Comparison of ENCODE assay signal across 25 cellular contexts in the genomic region with DNA sequence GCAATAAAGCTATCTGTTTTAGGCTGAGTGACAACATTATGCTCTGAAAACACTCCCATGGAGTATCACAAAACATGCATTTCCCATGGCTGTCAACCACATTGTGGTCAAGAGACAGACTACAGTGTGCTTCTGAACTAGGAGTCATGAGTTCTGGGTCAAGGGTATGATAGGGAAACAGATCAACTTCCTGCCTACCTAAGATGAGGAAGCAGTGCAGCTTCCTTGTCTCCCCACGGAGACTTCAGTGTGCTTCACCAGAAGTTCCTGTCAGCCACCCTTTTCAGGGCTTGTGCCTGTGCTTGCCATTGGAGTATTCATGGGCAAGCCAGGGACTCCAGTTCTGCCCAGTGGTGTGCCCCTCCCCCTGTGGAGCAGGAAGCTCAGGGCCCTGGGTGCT. TPM values are rescaled to one million over a fixed set of nuclear protein-coding genes. Genes with fewer than 3 reads are reported as not detected.
DNase-seq lines count a peak whose midpoint lies in the region; ATAC-seq, FAIRE-seq and TF ChIP-seq lines count a peak whose summit lies in the region.
"Had no signal": no experiment of that assay in that cellular context is flagged by ENCODE, and none has a peak within 500 bp of the region (broad histone marks: within the 10 kb centered on the region; RNA-seq: fewer than 3 reads in every experiment).

No MANE protein-coding gene starts in this region.

- CTCF ChIA-PET in Caco-2 (lab: Charles Lee) = no interaction called here

- in situ Hi-C loops in brain microvascular endothelial cell (cut with HindIII; ENCODE audit: low pct_ligation_motif_present, low sequenced_read_pairs) = no loop called here

- H3K27me3 ChIP-seq in BLaER1 = no peaks in the 10 kb centered on the region
- H3K27me3 ChIP-seq in Caco-2 (replicated peaks; ENCODE audit: control insufficient read depth, insufficient read depth, low read length) = no peaks in the 10 kb centered on the region
- no peaks in the 10 kb centered on the region for H3K27me3 ChIP-seq in brain microvascular endothelial cell (replicated peaks)
- H3K27me3 ChIP-seq: BE2C had no signal

- H3K36me3 ChIP-seq in BLaER1 (no peaks in the 10 kb centered on the region), Caco-2 (ENCODE audit: control insufficient read depth, insufficient read depth, low read length) (no peaks in the 10 kb centered on the region), brain microvascular endothelial cell (replicated peaks) (no peaks in the 10 kb centered on the region)
- H3K36me3 ChIP-seq: BE2C had no signal

- no peak overlapping the region for H3K27ac Mint-ChIP-seq in Caco-2 (ENCODE audit: unreplicated experiment)
- H3K27ac Mint-ChIP-seq: CD4-positive, CD25-positive, alpha-beta regulatory T cell; CD8-positive, alpha-beta T cell; GM23338; H9 had no signal

- peaks cover 9% of the 10 kb centered on the region for H3K9me3 Mint-ChIP-seq in Caco-2 (ENCODE audit: unreplicated experiment)

- peak; percentile 8 for DNase-seq in CMK (ENCODE audit: low read depth)
- peak; percentile 25 for DNase-seq in MV-4-11 (lab: John Stamatoyannopoulos, UW)
- no peak for DNase-seq in Caco-2
- DNase-seq in GM19239 (ENCODE audit: insufficient read length, low spot score) = no peak
- DNase-seq in NCI-H69 (lab: John Stamatoyannopoulos, UW) = no peak
- DNase-seq in brain microvascular endothelial cell = no peak
- DNase-seq: 8988T; ACHN; AML-193; BE2C; C1 segment of cervical spinal cord; Calu3; CD4-positive, CD25-positive, alpha-beta regulatory T cell; CD8-positive, alpha-beta T cell; DMS79; EL; GF-D8; H9 had no signal

- peak; percentile 79 for ATAC-seq in esophagus mucosa
- ATAC-seq: A549; CD8-positive, alpha-beta T cell; GM23338; HCT116 had no signal

- H3K27me3 Mint-ChIP-seq in Caco-2 (ENCODE audit: insufficient read depth, unreplicated experiment) = peaks cover 8% of the 10 kb centered on the region

- no peak overlapping the region for H3K4me3 Mint-ChIP-seq in Caco-2 (ENCODE audit: unreplicated experiment)
- H3K4me3 Mint-ChIP-seq: CD4-positive, CD25-positive, alpha-beta regulatory T cell; CD8-positive, alpha-beta T cell; GM23338; H9 had no signal

- POLR2A ChIA-PET in Caco-2 (lab: Charles Lee) = no interaction called here

- no peaks in the 10 kb centered on the region for H4K20me1 ChIP-seq in BLaER1

- no peak overlapping the region for H3K27ac ChIP-seq in BLaER1
- H3K27ac ChIP-seq in brain microvascular endothelial cell = no peak overlapping the region
- H3K27ac ChIP-seq: A549 had no signal

- no peak overlapping the region for H3K9ac ChIP-seq in BLaER1

- no TSS peak for BruUV-seq in Caco-2 (replicated peaks; lab: Mats Ljungman, UMichigan)

- intact Hi-C loops in Caco-2 (cut with micrococcal nuclease; ENCODE audit: unreplicated experiment) = no loop called here

- no peaks in the 10 kb centered on the region for H3K36me3 Mint-ChIP-seq in Caco-2 (ENCODE audit: insufficient read depth, unreplicated experiment)
- H3K36me3 Mint-ChIP-seq: CD4-positive, CD25-positive, alpha-beta regulatory T cell; CD8-positive, alpha-beta T cell had no signal

- H3K9me3 ChIP-seq in BLaER1 (no peaks in the 10 kb centered on the region), Caco-2 (no peaks in the 10 kb centered on the region)
- H3K9me3 ChIP-seq: A549, BE2C had no signal

- FAIRE-seq in GM19239 (lab: Jason Lieb, UNC) = no peak
- FAIRE-seq: A549, GM12892 had no signal

- H3K4me1 ChIP-seq in BLaER1 = peaks cover 5% of the 10 kb centered on the region; the same call in 1 of the 2 replicates
- no peaks in the 10 kb centered on the region for H3K4me1 ChIP-seq in Caco-2
- H3K4me1 ChIP-seq: A549, BE2C had no signal

- H3K4me3 ChIP-seq in BLaER1 (no peak overlapping the region), Caco-2 (ENCODE audit: low read depth, low read length) (no peak overlapping the region), brain microvascular endothelial cell (ENCODE audit: low read depth, low read length) (no peak overlapping the region)
- H3K4me3 ChIP-seq: A549, GM23338 had no signal

- 0 out of 2 replicates have a peak overlapping the region, but pooled peaks have one; percentile 3 for H3K4me2 ChIP-seq in BLaER1
- H3K4me2 ChIP-seq: A549, GM23338 had no signal

- no peaks in the 10 kb centered on the region for H3K4me1 Mint-ChIP-seq in Caco-2 (ENCODE audit: low read depth, unreplicated experiment)
- H3K4me1 Mint-ChIP-seq: CD4-positive, CD25-positive, alpha-beta regulatory T cell; GM23338; H9 had no signal

- no peak for TF ChIP-seq CTCF in Caco-2 (IDR thresholded peaks at IDR 0.05; ENCODE audit: insufficient read depth in 1 of 2, low read depth in 1 of 2, low read length in 1 of 2, severe bottlenecking in 1 of 2, unreplicated experiment in 1 of 2)
- no peak for TF ChIP-seq CTCF in brain microvascular endothelial cell (IDR thresholded peaks at IDR 0.05; ENCODE audit: low read depth, low read length, missing control alignments)

RNA-seq across cellular contexts. Expression of gene LCE3E, which starts 19.9 kb away (rescaled TPM):
- total RNA-seq in esophagus mucosa (4.3 TPM), Caco-2 (2022) (not detected in 2 replicates)
- total RNA-seq: Calu3; CD4-positive, CD25-positive, alpha-beta regulatory T cell; CD8-positive, alpha-beta T cell; GM23338; H4; H9 had no signal

RNA-seq across cellular contexts. Expression of gene CRCT1, which starts 32.4 kb away (rescaled TPM):
- 248 TPM for total RNA-seq in esophagus mucosa
- total RNA-seq in Caco-2 (2022) = not detected in 2 replicates
- total RNA-seq: Calu3; CD4-positive, CD25-positive, alpha-beta regulatory T cell; CD8-positive, alpha-beta T cell; GM23338; H4; H9 had no signal

RNA-seq across cellular contexts. Expression of gene LCE3D, which starts 33.6 kb away (rescaled TPM):
- total RNA-seq in esophagus mucosa (7.7 TPM), Caco-2 (2022) (not detected in 2 replicates)
- total RNA-seq: Calu3; CD4-positive, CD25-positive, alpha-beta regulatory T cell; CD8-positive, alpha-beta T cell; GM23338; H4; H9 had no signal

RNA-seq across cellular contexts. Expression of gene LCE5A, which starts 36.1 kb away (rescaled TPM):
- total RNA-seq in esophagus mucosa = not detected
- total RNA-seq in Caco-2 (2022) = not detected in 2 replicates
- total RNA-seq: Calu3; CD4-positive, CD25-positive, alpha-beta regulatory T cell; CD8-positive, alpha-beta T cell; GM23338; H4; H9 had no signal

RNA-seq across cellular contexts. Expression of gene LCE3C, which starts 53.3 kb away (rescaled TPM):
- total RNA-seq in esophagus mucosa (not detected), Caco-2 (2022) (not detected in 2 replicates)
- total RNA-seq: Calu3; CD4-positive, CD25-positive, alpha-beta regulatory T cell; CD8-positive, alpha-beta T cell; GM23338; H4; H9 had no signal

Comparison
In these comparisons a context has a peak if more than half of its experiments do, and no peak if none do; other contexts are left out.
1. DNase-seq: peak in CMK (single experiment) and MV-4-11 (single experiment); none in Caco-2 (0 of 2), GM19239 (single experiment), NCI-H69 (single experiment) and brain microvascular endothelial cell (single experiment).
2. RNA of gene CRCT1, which starts 32.4 kb away (total RNA-seq): 248 TPM in esophagus mucosa (single experiment); not detected in Caco-2; every median in the first group is over 100 times any median in the second.